Comparison of ENCODE assay signal across 14 cellular contexts in the genomic region with DNA sequence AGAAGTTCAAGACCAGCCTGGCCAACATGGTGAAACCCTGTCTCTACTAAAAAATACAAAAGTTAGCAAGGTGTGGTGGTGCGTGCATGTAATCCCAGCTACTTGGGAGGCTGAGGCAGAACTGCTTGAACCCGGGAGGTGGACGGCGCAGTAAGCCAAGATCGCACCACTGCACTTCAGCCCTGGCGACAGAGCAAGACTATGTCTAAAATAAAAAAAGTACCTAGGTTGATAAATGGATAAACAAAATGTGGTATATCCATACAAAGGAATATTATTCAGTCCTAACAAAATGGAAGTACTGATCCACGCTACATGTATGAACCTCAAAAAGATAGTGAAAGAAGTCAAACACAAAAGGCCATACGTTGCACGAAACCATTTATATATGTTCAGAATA. TPM values are rescaled to one million over a fixed set of nuclear protein-coding genes. Genes with fewer than 3 reads are reported as not detected.
A peak's percentile ranks its signal among the peaks of the same experiment; 100 is the strongest.
DNase-seq lines count a peak whose midpoint lies in the region; ATAC-seq lines count a peak whose summit lies in the region.
"Had no signal": no experiment of that assay in that cellular context is flagged by ENCODE, and none has a peak within 500 bp of the region (broad histone marks: within the 10 kb centered on the region; RNA-seq: fewer than 3 reads in every experiment).

No MANE protein-coding gene starts in this region.

- H3K9me3 ChIP-seq in iPS-18c (ENCODE audit: control insufficient read depth, insufficient read depth, low read length) = no peaks in the 10 kb centered on the region
- H3K9me3 ChIP-seq: heart right ventricle had no signal

- H3K27ac Mint-ChIP-seq in stimulated activated naive CD8-positive, alpha-beta T cell treated with anti-CD3 and anti-CD28 coated beads, Interleukin-15, Interleukin-2, amounts not matched to agents 100 ng/mL and 50 ng/mL, for 24 hours = peak overlapping the region; percentile 98
- peak overlapping the region; percentile 98 for H3K27ac Mint-ChIP-seq in activated T-helper 1 cell treated with anti-CD3 and anti-CD28 coated beads, Interleukin-12 subunit alpha, Interleukin-12 subunit beta, Interleukin-2, Interleukin-4 antibody, amounts not matched to agents 30 ng/mL and 10 ng/mL and 1 ng/mL, durations not matched to agents 14 hours and 24 hours and 36 hours

- H3K4me1 Mint-ChIP-seq in stimulated activated naive CD8-positive, alpha-beta T cell treated with anti-CD3 and anti-CD28 coated beads, Interleukin-15, Interleukin-2, amounts not matched to agents 100 ng/mL and 50 ng/mL, for 24 hours (ENCODE audit: low read depth) = peaks cover 30% of the 10 kb centered on the region
- H3K4me1 Mint-ChIP-seq in activated T-helper 1 cell treated with anti-CD3 and anti-CD28 coated beads, Interleukin-12 subunit alpha, Interleukin-12 subunit beta, Interleukin-2, Interleukin-4 antibody, amounts not matched to agents 30 ng/mL and 10 ng/mL and 1 ng/mL, durations not matched to agents 14 hours and 24 hours and 36 hours (ENCODE audit: low read depth) = peaks cover 14% of the 10 kb centered on the region

- intact Hi-C loops in activated T-helper 1 cell treated with anti-CD3 and anti-CD28 coated beads, Interleukin-12 subunit alpha, Interleukin-12 subunit beta, Interleukin-2, Interleukin-4 antibody, amounts not matched to agents 30 ng/mL and 10 ng/mL and 1 ng/mL, durations not matched to agents 14 hours and 24 hours and 36 hours (cut with micrococcal nuclease) = loop anchor here (1.0 kb wide), 1 partner anchor 22 kb away; a partner anchor contains a TSS

- ATAC-seq in stimulated activated naive CD8-positive, alpha-beta T cell treated with anti-CD3 and anti-CD28 coated beads, Interleukin-15, Interleukin-2, amounts not matched to agents 100 U/mL and 50 U/mL, for 24 hours = no peak
- no peak for ATAC-seq in GM18909 (IDR thresholded peaks at IDR 0.05; ENCODE audit: poor library complexity, unreplicated experiment)

- H3K4me3 Mint-ChIP-seq in stimulated activated naive CD8-positive, alpha-beta T cell treated with anti-CD3 and anti-CD28 coated beads, Interleukin-15, Interleukin-2, amounts not matched to agents 100 ng/mL and 50 ng/mL, for 24 hours = peak overlapping the region; percentile 98
- peak overlapping the region; percentile 99 for H3K4me3 Mint-ChIP-seq in activated T-helper 1 cell treated with anti-CD3 and anti-CD28 coated beads, Interleukin-12 subunit alpha, Interleukin-12 subunit beta, Interleukin-2, Interleukin-4 antibody, amounts not matched to agents 30 ng/mL and 10 ng/mL and 1 ng/mL, durations not matched to agents 14 hours and 24 hours and 36 hours

- no peaks in the 10 kb centered on the region for H3K9me3 Mint-ChIP-seq in stimulated activated naive CD8-positive, alpha-beta T cell treated with anti-CD3 and anti-CD28 coated beads, Interleukin-15, Interleukin-2, amounts not matched to agents 100 ng/mL and 50 ng/mL, for 24 hours
- no peaks in the 10 kb centered on the region for H3K9me3 Mint-ChIP-seq in activated T-helper 1 cell treated with anti-CD3 and anti-CD28 coated beads, Interleukin-12 subunit alpha, Interleukin-12 subunit beta, Interleukin-2, Interleukin-4 antibody, amounts not matched to agents 30 ng/mL and 10 ng/mL and 1 ng/mL, durations not matched to agents 14 hours and 24 hours and 36 hours

- no peaks in the 10 kb centered on the region for H3K27me3 Mint-ChIP-seq in stimulated activated naive CD8-positive, alpha-beta T cell treated with anti-CD3 and anti-CD28 coated beads, Interleukin-15, Interleukin-2, amounts not matched to agents 100 ng/mL and 50 ng/mL, for 24 hours
- H3K27me3 Mint-ChIP-seq in activated T-helper 1 cell treated with anti-CD3 and anti-CD28 coated beads, Interleukin-12 subunit alpha, Interleukin-12 subunit beta, Interleukin-2, Interleukin-4 antibody, amounts not matched to agents 30 ng/mL and 10 ng/mL and 1 ng/mL, durations not matched to agents 14 hours and 24 hours and 36 hours (ENCODE audit: insufficient read depth) = no peaks in the 10 kb centered on the region

- no peak for DNase-seq in stimulated activated naive CD8-positive, alpha-beta T cell treated with anti-CD3 and anti-CD28 coated beads, Interleukin-15, Interleukin-2, amounts not matched to agents 100 U/mL and 50 U/mL, for 24 hours
- DNase-seq in activated T-helper 1 cell treated with anti-CD3 and anti-CD28 coated beads, Interleukin-12 subunit alpha, Interleukin-12 subunit beta, Interleukin-2, Interleukin-4 antibody, amounts not matched to agents 30 ng/mL and 10 ng/mL and 1 ng/mL, durations not matched to agents 14 hours and 24 hours and 36 hours (ENCODE audit: low spot score) = no peak
- DNase-seq in cerebellar nuclear complex (lab: John Stamatoyannopoulos, UW) = no peak
- no peak for DNase-seq in glomerular visceral epithelial cell (ENCODE audit: extremely low spot score)
- DNase-seq in GF-D8 (lab: John Stamatoyannopoulos, UW) = no peak
- DNase-seq: activated effector memory CD4-positive, alpha-beta T cell treated with anti-CD3 and anti-CD28 coated beads, Interleukin-2, amount 50 U/mL, for 16 hours; DMS153; heart right ventricle; NCI-H1092 treated with DMSO at 0.1 percent for 48 hours; SHP77; stimulated activated CD8-positive, alpha-beta memory T cell treated with anti-CD3 and anti-CD28 coated beads, Interleukin-4, amount 100 ng/mL, for 48 hours had no signal

- H3K36me3 Mint-ChIP-seq in stimulated activated naive CD8-positive, alpha-beta T cell treated with anti-CD3 and anti-CD28 coated beads, Interleukin-15, Interleukin-2, amounts not matched to agents 100 ng/mL and 50 ng/mL, for 24 hours (ENCODE audit: low read depth) = peaks cover 48% of the 10 kb centered on the region
- peaks cover 24% of the 10 kb centered on the region for H3K36me3 Mint-ChIP-seq in activated T-helper 1 cell treated with anti-CD3 and anti-CD28 coated beads, Interleukin-12 subunit alpha, Interleukin-12 subunit beta, Interleukin-2, Interleukin-4 antibody, amounts not matched to agents 30 ng/mL and 10 ng/mL and 1 ng/mL, durations not matched to agents 14 hours and 24 hours and 36 hours (ENCODE audit: low read depth)

- H3K4me3 ChIP-seq in iPS-18c (ENCODE audit: insufficient read depth, low read depth, low read length) = peak overlapping the region; percentile 65; the same call in 1 of the 2 replicates

RNA-seq across cellular contexts. Expression of a gene that starts 1.2 kb away (rescaled TPM):
- 61.0 and 68.7 TPM in 2 replicates for total RNA-seq in activated T-helper 1 cell treated with anti-CD3 and anti-CD28 coated beads, Interleukin-12 subunit alpha, Interleukin-12 subunit beta, Interleukin-2, Interleukin-4 antibody, amounts not matched to agents 30 ng/mL and 10 ng/mL and 1 ng/mL, durations not matched to agents 14 hours and 24 hours and 36 hours

RNA-seq across cellular contexts. Expression of a gene that starts 22.1 kb away (rescaled TPM):
- 137 TPM in 2 replicates for total RNA-seq in activated T-helper 1 cell treated with anti-CD3 and anti-CD28 coated beads, Interleukin-12 subunit alpha, Interleukin-12 subunit beta, Interleukin-2, Interleukin-4 antibody, amounts not matched to agents 30 ng/mL and 10 ng/mL and 1 ng/mL, durations not matched to agents 14 hours and 24 hours and 36 hours
